Comparison of ENCODE assay signal across 15 cellular contexts in the genomic region with DNA sequence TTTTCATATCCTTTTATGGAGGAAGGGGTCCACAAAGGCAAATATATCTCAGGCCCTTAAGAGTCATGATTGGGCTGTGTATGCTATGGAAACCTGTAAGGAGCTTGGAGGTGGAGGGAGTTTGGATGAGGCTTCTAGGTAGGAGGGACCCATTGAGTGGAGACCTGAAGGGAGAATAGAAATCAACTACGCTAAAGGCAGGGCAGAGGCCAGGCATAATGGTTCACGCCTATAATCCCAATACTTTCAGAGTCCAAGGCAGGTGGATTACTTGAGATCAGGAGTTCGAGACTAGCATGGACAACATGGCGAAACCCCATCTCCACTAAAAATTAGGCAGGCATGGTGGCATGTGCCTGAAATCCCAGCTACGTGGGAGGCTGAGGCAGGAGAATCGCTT. TPM values are rescaled to one million over a fixed set of nuclear protein-coding genes. Genes with fewer than 3 reads are reported as not detected.
A peak's percentile ranks its signal among the peaks of the same experiment; 100 is the strongest.
DNase-seq lines count a peak whose midpoint lies in the region; ATAC-seq and TF ChIP-seq lines count a peak whose summit lies in the region.
"Had no signal": no experiment of that assay in that cellular context is flagged by ENCODE, and none has a peak within 500 bp of the region (broad histone marks: within the 10 kb centered on the region; RNA-seq: fewer than 3 reads in every experiment).

No MANE protein-coding gene starts in this region.

- H3K4me1 ChIP-seq in esophagus squamous epithelium = peaks cover 3 to 16% (median 5%) of the 10 kb centered on the region in 3 donors

- H3K36me3 ChIP-seq in esophagus squamous epithelium = no peaks in the 10 kb centered on the region
- H3K36me3 ChIP-seq: Peyer's patch had no signal

- TF ChIP-seq CTCF in neural crest cell (conservative IDR thresholded peaks at IDR 0.05) = no peak
- TF ChIP-seq CTCF in esophagus squamous epithelium (IDR thresholded peaks at IDR 0.05) = no peak

- H3K36me3 Mint-ChIP-seq in activated naive CD8-positive, alpha-beta T cell treated with anti-CD3 and anti-CD28 coated beads, Interleukin-2, amount 10 ng/mL, durations not matched to agents 7 days and 5 days = no peaks in the 10 kb centered on the region
- no peaks in the 10 kb centered on the region for H3K36me3 Mint-ChIP-seq in neural crest cell (ENCODE audit: low read depth)

- peaks cover 27% of the 10 kb centered on the region for H3K4me1 Mint-ChIP-seq in stimulated activated naive CD8-positive, alpha-beta T cell treated with anti-CD3 and anti-CD28 coated beads, Interleukin-15, amount 100 ng/mL, for 72 hours
- peaks cover 26% of the 10 kb centered on the region for H3K4me1 Mint-ChIP-seq in activated naive CD8-positive, alpha-beta T cell treated with anti-CD3 and anti-CD28 coated beads, Interleukin-2, amount 10 ng/mL, durations not matched to agents 7 days and 5 days
- peaks cover 11% of the 10 kb centered on the region for H3K4me1 Mint-ChIP-seq in neural crest cell

- POLR2A ChIA-PET in activated naive CD8-positive, alpha-beta T cell treated with anti-CD3 and anti-CD28 coated beads, Interleukin-2, amount 10 ng/mL, durations not matched to agents 7 days and 5 days (lab: Charles Lee) = interaction anchor here (0.6 to 1.7 kb wide), 3 partner anchors 10 to 24 kb away, joined by 3 to 5 read pairs (median 3); no protein-coding TSS in a partner anchor

- no peak overlapping the region for H3K4me3 Mint-ChIP-seq in stimulated activated naive CD8-positive, alpha-beta T cell treated with anti-CD3 and anti-CD28 coated beads, Interleukin-15, amount 100 ng/mL, for 72 hours
- H3K4me3 Mint-ChIP-seq in activated naive CD8-positive, alpha-beta T cell treated with anti-CD3 and anti-CD28 coated beads, Interleukin-2, amount 10 ng/mL, durations not matched to agents 7 days and 5 days = peak overlapping the region; percentile 4
- H3K4me3 Mint-ChIP-seq in neural crest cell = no peak overlapping the region

- H3K9me3 Mint-ChIP-seq in stimulated activated naive CD8-positive, alpha-beta T cell treated with anti-CD3 and anti-CD28 coated beads, Interleukin-15, amount 100 ng/mL, for 72 hours = no peaks in the 10 kb centered on the region
- no peaks in the 10 kb centered on the region for H3K9me3 Mint-ChIP-seq in activated naive CD8-positive, alpha-beta T cell treated with anti-CD3 and anti-CD28 coated beads, Interleukin-2, amount 10 ng/mL, durations not matched to agents 7 days and 5 days
- H3K9me3 Mint-ChIP-seq in neural crest cell = no peaks in the 10 kb centered on the region

- no peak for TF ChIP-seq POLR2A in esophagus squamous epithelium (IDR thresholded peaks at IDR 0.05)

- H3K27me3 ChIP-seq in esophagus squamous epithelium = no peaks in the 10 kb centered on the region
- H3K27me3 ChIP-seq: Peyer's patch had no signal

- H3K9me3 ChIP-seq in esophagus squamous epithelium = no peaks in the 10 kb centered on the region
- H3K9me3 ChIP-seq: A549, Peyer's patch had no signal

- no peaks in the 10 kb centered on the region for H3K27me3 Mint-ChIP-seq in stimulated activated naive CD8-positive, alpha-beta T cell treated with anti-CD3 and anti-CD28 coated beads, Interleukin-15, amount 100 ng/mL, for 72 hours
- H3K27me3 Mint-ChIP-seq in activated naive CD8-positive, alpha-beta T cell treated with anti-CD3 and anti-CD28 coated beads, Interleukin-2, amount 10 ng/mL, durations not matched to agents 7 days and 5 days = no peaks in the 10 kb centered on the region
- no peaks in the 10 kb centered on the region for H3K27me3 Mint-ChIP-seq in neural crest cell (ENCODE audit: low read depth)

- H3K27ac ChIP-seq in esophagus squamous epithelium (no peak overlapping the region), substantia nigra (ENCODE audit: low read depth, low read length, poor library complexity, severe bottlenecking) (no peak overlapping the region)
- H3K27ac ChIP-seq: Peyer's patch had no signal

- no peak overlapping the region for H3K4me3 ChIP-seq in esophagus squamous epithelium
- H3K4me3 ChIP-seq: A549, Peyer's patch had no signal

- DNase-seq in stimulated activated naive CD8-positive, alpha-beta T cell treated with anti-CD3 and anti-CD28 coated beads, Interleukin-15, amount 100 ng/mL, for 72 hours = no peak
- no peak for DNase-seq in stimulated activated naive CD8-positive, alpha-beta T cell treated with anti-CD3 and anti-CD28 coated beads, Interleukin-15, Interleukin-2, amounts not matched to agents 100 U/mL and 50 U/mL, for 24 hours
- no peak for DNase-seq in activated naive CD8-positive, alpha-beta T cell treated with anti-CD3 and anti-CD28 coated beads, Interleukin-2, amount 10 ng/mL, durations not matched to agents 7 days and 5 days
- DNase-seq in neural crest cell (ENCODE audit: low read depth, low spot score) = no peak
- DNase-seq in esophagus squamous epithelium (lab: John Stamatoyannopoulos, UW) = no peak
- no peak for DNase-seq in substantia nigra (lab: John Stamatoyannopoulos, UW)
- no peak for DNase-seq in activated gamma-delta T cell (lab: John Stamatoyannopoulos, UW)
- DNase-seq: C1 segment of cervical spinal cord, GF-D8, NCI-H1092 treated with DMSO at 0.1 percent for 48 hours, NCI-H510A treated with DMSO at 0.1 percent for 48 hours, NCI-H82, Right ventricle myocardium superior had no signal

- WGBS in esophagus squamous epithelium, 2 donors = 88 to 95% methylated on average over 6 of the region's 6 CpGs

- intact Hi-C loops in esophagus squamous epithelium (cut with DNase I) = no loop called here

- ATAC-seq in stimulated activated naive CD8-positive, alpha-beta T cell treated with anti-CD3 and anti-CD28 coated beads, Interleukin-15, amount 100 ng/mL, for 72 hours = no peak
- no peak for ATAC-seq in stimulated activated naive CD8-positive, alpha-beta T cell treated with anti-CD3 and anti-CD28 coated beads, Interleukin-15, Interleukin-2, amounts not matched to agents 100 U/mL and 50 U/mL, for 24 hours
- no peak for ATAC-seq in activated naive CD8-positive, alpha-beta T cell treated with anti-CD3 and anti-CD28 coated beads, Interleukin-2, amount 10 ng/mL, durations not matched to agents 7 days and 5 days (ENCODE audit: low read depth)
- ATAC-seq: A549 had no signal

- peak overlapping the region; percentile 80 to 86 for H3K27ac Mint-ChIP-seq in stimulated activated naive CD8-positive, alpha-beta T cell treated with anti-CD3 and anti-CD28 coated beads, Interleukin-15, amount 100 ng/mL, for 72 hours
- peak overlapping the region; percentile 27 for H3K27ac Mint-ChIP-seq in activated naive CD8-positive, alpha-beta T cell treated with anti-CD3 and anti-CD28 coated beads, Interleukin-2, amount 10 ng/mL, durations not matched to agents 7 days and 5 days
- H3K27ac Mint-ChIP-seq in neural crest cell (ENCODE audit: unreplicated experiment) = peak overlapping the region; percentile 40

RNA-seq across cellular contexts. Expression of gene ZNF217, which starts 34.4 kb away (rescaled TPM):
- 100 to 1,000 TPM; 133 to 144 TPM for total RNA-seq in activated naive CD8-positive, alpha-beta T cell treated with anti-CD3 and anti-CD28 coated beads, Interleukin-2, amount 10 ng/mL, durations not matched to agents 7 days and 5 days
- total RNA-seq in neural crest cell (32.0 and 35.5 TPM in 2 replicates), esophagus squamous epithelium (10 to 100 TPM; 20.7 to 27.5 (median 22.2) TPM)

Comparison
In these comparisons a context has a peak if more than half of its experiments do, and no peak if none do; other contexts are left out.
1. H3K27ac Mint-ChIP-seq: peak in every context shown above with its lines; median percentile 83 in stimulated activated naive CD8-positive, alpha-beta T cell treated with anti-CD3 and anti-CD28 coated beads, Interleukin-15, amount 100 ng/mL, for 72 hours; 40 in neural crest cell; 27 in activated naive CD8-positive, alpha-beta T cell treated with anti-CD3 and anti-CD28 coated beads, Interleukin-2, amount 10 ng/mL, durations not matched to agents 7 days and 5 days.